9 cellular contexts compared by ENCODE assay signal in the genomic region with DNA sequence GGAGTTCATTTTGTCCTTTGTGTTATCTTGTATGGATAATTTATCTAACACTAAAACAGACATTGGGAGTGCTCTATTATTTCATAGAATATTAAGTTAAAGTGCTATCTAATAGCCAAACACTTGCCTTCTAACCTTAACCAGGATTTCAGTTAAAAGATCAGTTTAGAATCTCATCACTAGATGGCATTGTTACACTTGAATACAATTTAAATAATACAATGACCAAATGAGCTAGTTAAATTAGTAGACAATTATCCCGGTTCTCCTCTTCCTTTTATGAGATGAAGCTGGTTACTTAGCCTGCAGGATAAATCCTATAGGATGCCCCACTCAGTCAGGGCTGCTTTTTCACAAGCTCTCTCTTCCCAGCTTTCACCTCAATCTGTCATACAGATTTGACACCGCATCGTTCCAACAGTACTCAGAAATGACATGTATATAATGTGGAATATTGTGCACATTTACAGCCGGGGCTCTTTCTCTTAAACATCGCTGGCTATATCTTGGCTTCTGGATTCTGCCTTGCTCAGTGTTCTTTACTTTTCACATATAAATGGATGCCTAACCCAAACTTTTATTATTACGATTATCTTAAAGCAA.
DNase-seq lines count a peak whose midpoint lies in the region; ATAC-seq and TF ChIP-seq lines count a peak whose summit lies in the region.
"Had no signal": no experiment of that assay in that cellular context is flagged by ENCODE, and none has a peak within 500 bp of the region (broad histone marks: within the 10 kb centered on the region; RNA-seq: fewer than 3 reads in every experiment).

No MANE protein-coding gene starts in this region.

- no peaks in the 10 kb centered on the region for H3K79me2 ChIP-seq in DOHH2 (ENCODE audit: control insufficient read depth, low read length)

- H3K4me1 ChIP-seq in DOHH2 (ENCODE audit: control insufficient read depth, low read length) (peaks cover 18% of the 10 kb centered on the region), Peyer's patch (no peaks in the 10 kb centered on the region), thyroid gland (no peaks in the 10 kb centered on the region)
- H3K4me1 ChIP-seq: SJSA1 had no signal

- no peaks in the 10 kb centered on the region for H4K20me1 ChIP-seq in DOHH2 (ENCODE audit: control insufficient read depth, insufficient read depth, low read depth, low read length)

- no peaks in the 10 kb centered on the region for H3K9me2 ChIP-seq in DOHH2 (replicated peaks; ENCODE audit: control insufficient read depth, low read length)

- no peak for ATAC-seq in HG02610 (IDR thresholded peaks at IDR 0.05; ENCODE audit: unreplicated experiment)
- ATAC-seq in HG02973 (IDR thresholded peaks at IDR 0.05; ENCODE audit: unreplicated experiment): no peak

- TF ChIP-seq CTCF in DOHH2 (IDR thresholded peaks at IDR 0.05; ENCODE audit: low read depth, low read length, poor library complexity, severe bottlenecking) (peak; percentile 52), Peyer's patch (IDR thresholded peaks at IDR 0.05) (peak in 4 of 6 experiments; percentile 23 to 64 (median 52)), fibroblast of pulmonary artery (IDR thresholded peaks at IDR 0.05; ENCODE audit: low read length, missing control alignments) (peak; percentile 35), thyroid gland (IDR thresholded peaks at IDR 0.05) (peak in 3 of 6 experiments; percentile 39 to 46 (median 46))

- H3K9me3 ChIP-seq in DOHH2 (ENCODE audit: control insufficient read depth, insufficient read depth, low read length) (no peaks in the 10 kb centered on the region), Peyer's patch (no peaks in the 10 kb centered on the region), thyroid gland (no peaks in the 10 kb centered on the region)
- H3K9me3 ChIP-seq: SJSA1 had no signal

- H3F3A ChIP-seq in DOHH2 (ENCODE audit: control insufficient read depth, insufficient read depth): no peaks in the 10 kb centered on the region

- intact Hi-C loops in thyroid gland (cut with DNase I): no loop called here

- TF ChIP-seq POLR2A in Peyer's patch (IDR thresholded peaks at IDR 0.05) (no peak), thyroid gland (IDR thresholded peaks at IDR 0.05) (no peak)

- 76 to 77% methylated on average over 6 of the region's 6 CpGs for WGBS in thyroid gland, 2 donors

- no peaks in the 10 kb centered on the region for H3K27me3 ChIP-seq in DOHH2 (ENCODE audit: control insufficient read depth, low read length)
- H3K27me3 ChIP-seq in Peyer's patch: no peaks in the 10 kb centered on the region
- H3K27me3 ChIP-seq in thyroid gland: no peaks in the 10 kb centered on the region
- H3K27me3 ChIP-seq: SJSA1 had no signal

- H3K4me3 ChIP-seq in DOHH2 (ENCODE audit: low read length) (no peak overlapping the region), Peyer's patch (no peak overlapping the region), fibroblast of pulmonary artery (replicated peaks; ENCODE audit: low read depth, low read length) (no peak overlapping the region), thyroid gland (replicated peaks in 1 of 3) (no peak overlapping the region)
- H3K4me3 ChIP-seq: SJSA1 had no signal

- H3K27ac ChIP-seq in DOHH2 (ENCODE audit: low read depth, low read length) (no peak overlapping the region), Peyer's patch (no peak overlapping the region), thyroid gland (no peak overlapping the region)
- H3K27ac ChIP-seq: SJSA1 had no signal

- peak; percentile 2 for DNase-seq in HPDE6-E6E7 (ENCODE audit: extremely low spot score)
- no peak for DNase-seq in Peyer's patch
- DNase-seq in fibroblast of pulmonary artery (ENCODE audit: low read depth): peak; percentile 55
- DNase-seq in NCI-H2107 treated with DMSO at 0.1 percent for 48 hours (lab: John Stamatoyannopoulos, UW; ENCODE audit: unreplicated experiment): no peak
- no peak for DNase-seq in thyroid gland

- no peak overlapping the region for H3K4me2 ChIP-seq in DOHH2 (ENCODE audit: low read length)

- H3K36me3 ChIP-seq in DOHH2 (ENCODE audit: control insufficient read depth, low read length) (no peaks in the 10 kb centered on the region), Peyer's patch (no peaks in the 10 kb centered on the region), thyroid gland (no peaks in the 10 kb centered on the region)
- H3K36me3 ChIP-seq: SJSA1 had no signal

Comparison
In these comparisons a context has a peak if more than half of its experiments do, and no peak if none do; other contexts are left out.
1. DNase-seq: peak in HPDE6-E6E7 (single experiment) and fibroblast of pulmonary artery (single experiment); none in Peyer's patch (0 of 3), NCI-H2107 treated with DMSO at 0.1 percent for 48 hours (single experiment) and thyroid gland (0 of 2).